ENCODE assay signal across 8 cellular contexts in genomic region chr19:5339470-5339949, GRCh38. TPM values are rescaled to one million over a fixed set of nuclear protein-coding genes. Genes with fewer than 3 reads are reported as not detected.
A peak's percentile ranks its signal among the peaks of the same experiment; 100 is the strongest.
DNase-seq lines count a peak whose midpoint lies in the region; ATAC-seq and TF ChIP-seq lines count a peak whose summit lies in the region.

No MANE protein-coding gene starts in this region.

- peaks cover 5% of the 10 kb centered on the region for H3K9me3 Mint-ChIP-seq in endodermal cell
- H3K9me3 Mint-ChIP-seq in neural crest cell, result no peaks in the 10 kb centered on the region

- H4K20me1 ChIP-seq in IMR-90 (ENCODE audit: insufficient read depth, low read length), result peaks cover 21% of the 10 kb centered on the region

- H3K27me3 ChIP-seq in IMR-90 (ENCODE audit: control insufficient read depth, insufficient read depth, low read length) (peaks cover 5% of the 10 kb centered on the region; the same call in 1 of the 2 replicates), endodermal cell (ENCODE audit: control insufficient read depth, insufficient read depth, low read length, poor library complexity, severe bottlenecking) (peaks cover 11% of the 10 kb centered on the region)

- H3K36me3 Mint-ChIP-seq in endodermal cell (ENCODE audit: low read depth), result peaks cover 4% of the 10 kb centered on the region
- H3K36me3 Mint-ChIP-seq in neural crest cell (ENCODE audit: low read depth), result no peaks in the 10 kb centered on the region

- no peak overlapping the region for H3K56ac ChIP-seq in IMR-90 (ENCODE audit: extremely low read depth, insufficient read depth, low read length)

- peaks cover 3 to 5% of the 10 kb centered on the region in 2 experiments; a peak in 1 of 4 replicates for H3K79me1 ChIP-seq in IMR-90 (ENCODE audit: low read depth in 1 of 2, low read length in 2 of 2)

- H3K18ac ChIP-seq in IMR-90 (ENCODE audit: low read depth, low read length), result peak overlapping the region; percentile 22; the same call in 1 of the 2 replicates

- H3K4me3 Mint-ChIP-seq in endodermal cell, result peak overlapping the region; percentile 86
- peak overlapping the region; percentile 96 for H3K4me3 Mint-ChIP-seq in neural crest cell

- 0 out of 2 replicates have a peak overlapping the region, but pooled peaks have one; percentile 24 for H3K23ac ChIP-seq in IMR-90 (ENCODE audit: low read depth, low read length)

- H3K4me1 ChIP-seq in IMR-90 (ENCODE audit: control insufficient read depth, insufficient read depth, low read length) (peaks cover 6% of the 10 kb centered on the region), endodermal cell (ENCODE audit: control insufficient read depth, insufficient read depth, low read length) (peaks cover 5% of the 10 kb centered on the region)

- H2AFZ ChIP-seq in IMR-90 (replicated peaks; ENCODE audit: low read length, poor library complexity), result peak overlapping the region; percentile 86

- H3K9me3 ChIP-seq in IMR-90 (ENCODE audit: control insufficient read depth, insufficient read depth, low read length) (no peaks in the 10 kb centered on the region), endodermal cell (ENCODE audit: control insufficient read depth, low read length) (no peaks in the 10 kb centered on the region)

- H3K27ac ChIP-seq in C4-2B, result peak overlapping the region; percentile 84
- H3K27ac ChIP-seq in IMR-90 (ENCODE audit: insufficient read depth, low read length), result peak overlapping the region; percentile 29; the same call in 1 of the 2 replicates
- peak overlapping the region; percentile 93 for H3K27ac ChIP-seq in endodermal cell (ENCODE audit: low read depth, low read length)

- no peak for ATAC-seq in IMR-90 (ENCODE audit: low read depth)

- POLR2A ChIA-PET in IMR-90 (lab: Charles Lee; ENCODE audit: unreplicated experiment), result no interaction called here

- no CpG with 5 or more reads among the region's 34 CpGs for WGBS in IMR-90 (ENCODE audit: extremely low coverage in 2 of 2, insufficient read length in 1 of 2), 2 experiments
- WGBS in endodermal cell (ENCODE audit: insufficient coverage in 1 of 2, insufficient read length in 1 of 2), 2 experiments, result 0 to 5% methylated on average over 2 to 33 of the region's 34 CpGs

- H3K36me3 ChIP-seq in IMR-90 (ENCODE audit: control insufficient read depth, insufficient read depth, low read length), result no peaks in the 10 kb centered on the region
- H3K36me3 ChIP-seq in endodermal cell (ENCODE audit: control insufficient read depth, insufficient read depth, low read length), result peaks cover 13% of the 10 kb centered on the region

- no peak for TF ChIP-seq POLR2A in IMR-90 (IDR thresholded peaks at IDR 0.05; ENCODE audit: low read depth, low read length)

- H3K4ac ChIP-seq in IMR-90 (ENCODE audit: low read depth, low read length), result peak overlapping the region; percentile 56

- H3K27ac Mint-ChIP-seq in endodermal cell (peak overlapping the region; percentile 90), neural crest cell (ENCODE audit: unreplicated experiment) (peak overlapping the region; percentile 91)

- H2BK5ac ChIP-seq in IMR-90 (ENCODE audit: low read depth, low read length, poor library complexity, severe bottlenecking), result no peak overlapping the region

- TF ChIP-seq CTCF in C4-2B (conservative IDR thresholded peaks at IDR 0.05) (no peak), IMR-90 (conservative IDR thresholded peaks at IDR 0.05; ENCODE audit: low read depth, low read length) (no peak), endodermal cell (conservative IDR thresholded peaks at IDR 0.05) (no peak), neural crest cell (conservative IDR thresholded peaks at IDR 0.05) (no peak)

- BruUV-seq in IMR-90 (replicated peaks; lab: Mats Ljungman, UMichigan), result no TSS peak

- H3K4me1 Mint-ChIP-seq in endodermal cell, result peaks cover 21% of the 10 kb centered on the region
- peaks cover 37% of the 10 kb centered on the region for H3K4me1 Mint-ChIP-seq in neural crest cell

- intact Hi-C loops in IMR-90 (cut with micrococcal nuclease), result no loop called here

- H3K27me3 Mint-ChIP-seq in endodermal cell (ENCODE audit: insufficient read depth), result peaks cover 29% of the 10 kb centered on the region
- H3K27me3 Mint-ChIP-seq in neural crest cell (ENCODE audit: low read depth), result peaks cover 6% of the 10 kb centered on the region

- H4K8ac ChIP-seq in IMR-90 (ENCODE audit: low read depth in 2 of 2, low read length in 2 of 2), result peak overlapping the region in 1 of 2 experiments; percentile 74; a peak in 1 of 4 replicates

- no peak overlapping the region for H3K14ac ChIP-seq in IMR-90 (replicated peaks; ENCODE audit: low read depth, low read length)

- in situ Hi-C loops in IMR-90 (cut with MboI; ENCODE audit: low sequenced_read_pairs), result no loop called here

- no peak overlapping the region for H2BK15ac ChIP-seq in IMR-90 (ENCODE audit: low read depth, low read length)

- H2AK5ac ChIP-seq in IMR-90 (ENCODE audit: low read depth, low read length), result no peak overlapping the region

- H2BK20ac ChIP-seq in IMR-90 (ENCODE audit: low read depth, low read length), result no peak overlapping the region

- H3K4me2 ChIP-seq in IMR-90 (ENCODE audit: low read depth, low read length), result peak overlapping the region; percentile 88

- peak overlapping the region; percentile 65 for H2AK9ac ChIP-seq in IMR-90 (replicated peaks; ENCODE audit: low read depth, low read length, poor library complexity)

- no peak for DNase-seq in IMR-90
- DNase-seq in endodermal cell, result no peak
- DNase-seq in neural crest cell (ENCODE audit: low read depth, low spot score), result no peak
- DNase-seq in glomerular visceral epithelial cell (ENCODE audit: extremely low spot score), result no peak
- DNase-seq in NCI-H1930 (lab: John Stamatoyannopoulos, UW), result no peak
- DNase-seq in ureter (ENCODE audit: low spot score), result no peak
- no peak for DNase-seq in activated naive CD4-positive, alpha-beta T cell treated with anti-CD3 and anti-CD28 coated beads, Interleukin-2, amount 50 U/mL, for 16 hours

- H4K5ac ChIP-seq in IMR-90 (ENCODE audit: low read depth, low read length), result no peak overlapping the region

- dilution Hi-C loops in IMR-90 (cut with HindIII; ENCODE audit: low sequenced_read_pairs, unreplicated experiment), result no loop called here

- no peak for TF ChIP-seq RAD21 in IMR-90 (IDR thresholded peaks at IDR 0.05; ENCODE audit: low read length)

- H3K4me3 ChIP-seq in IMR-90 (ENCODE audit: insufficient read depth, low read depth, low read length), result peak overlapping the region; percentile 78
- peak overlapping the region; percentile 86 for H3K4me3 ChIP-seq in endodermal cell (ENCODE audit: low read length)

- no peaks in the 10 kb centered on the region for H3K9me1 ChIP-seq in IMR-90 (ENCODE audit: insufficient read depth, low read length)

- no peak overlapping the region for H2BK120ac ChIP-seq in IMR-90 (ENCODE audit: low read depth, low read length)

- H3K9ac ChIP-seq in IMR-90 (ENCODE audit: low read depth, low read length) (peak overlapping the region; percentile 62), endodermal cell (ENCODE audit: extremely low read depth, low read length, poor library complexity, severe bottlenecking) (peak overlapping the region; percentile 84)

- CTCF ChIA-PET in IMR-90 (lab: Yijun Ruan, JAX), result no interaction called here

- H4K91ac ChIP-seq in IMR-90 (ENCODE audit: insufficient read depth, low read depth, low read length), result no peak overlapping the region

TF ChIP-seq in IMR-90, 13 proteins besides CTCF, POLR2A, EP300 and RAD21:
- TF ChIP-seq RCOR1 (IDR thresholded peaks at IDR 0.05; ENCODE audit: insufficient replicate concordance, low read length) (no peak), SMC3 (IDR thresholded peaks at IDR 0.05; ENCODE audit: low read depth, low read length) (no peak), USF2 (IDR thresholded peaks at IDR 0.05; ENCODE audit: low read depth, low read length) (no peak), FOS (IDR thresholded peaks at IDR 0.05; ENCODE audit: low read depth, low read length) (no peak), MAZ (IDR thresholded peaks at IDR 0.05; ENCODE audit: borderline replicate concordance, low read depth, low read length) (peak; percentile 58; the same call in 1 of the 2 replicates)

RNA-seq across cellular contexts. Expression of gene PTPRS, which starts 1.1 kb away (rescaled TPM):
- total RNA-seq in IMR-90 (2012; rRNA removed) (40.1 and 43.3 TPM in 2 replicates), endodermal cell (100 to 1,000 TPM; 226 to 248 TPM), neural crest cell (333 and 357 TPM in 2 replicates), ureter (163 TPM)
- polyA plus RNA-seq in IMR-90 (2012; rRNA removed), result 51.9 and 56.5 TPM in 2 replicates
- polyA plus RNA-seq in IMR-90 (2012; cell fraction: cytosol; rRNA removed), result 38.6 and 74.6 TPM in 2 replicates
- 97.2 and 218 TPM in 2 replicates for polyA plus RNA-seq in IMR-90 (2012; cell fraction: nucleus; rRNA removed; ENCODE audit: low replicate concordance)
- polyA plus RNA-seq in endodermal cell (2013, experiment 1 of 2), result 178 TPM
- polyA plus RNA-seq in endodermal cell (2013, experiment 2 of 2), result 175 TPM

Comparison
In these comparisons a context has a peak if more than half of its experiments do, and no peak if none do; other contexts are left out.
1. H3K27ac ChIP-seq: peak in every context shown above with its lines; median percentile 93 in endodermal cell; 84 in C4-2B; 29 in IMR-90.